ENCODE assay signal across 16 cellular contexts in genomic region chr2:118145806-118146205, GRCh38. TPM values are rescaled to one million over a fixed set of nuclear protein-coding genes. Genes with fewer than 3 reads are reported as not detected.
DNase-seq lines count a peak whose midpoint lies in the region; ATAC-seq and TF ChIP-seq lines count a peak whose summit lies in the region.
"Had no signal": no experiment of that assay in that cellular context is flagged by ENCODE, and none has a peak within 500 bp of the region (broad histone marks: within the 10 kb centered on the region; RNA-seq: fewer than 3 reads in every experiment).

No MANE protein-coding gene starts in this region.

- dilution Hi-C loops in mammary epithelial cell (cut with HindIII; ENCODE audit: low sequenced_read_pairs), result no loop called here

- H3K4me3 ChIP-seq in mammary epithelial cell (replicated peaks in 1 of 3; ENCODE audit: insufficient read depth in 1 of 3, low read depth in 2 of 3, low read length in 3 of 3) (no peak overlapping the region), esophagus muscularis mucosa (no peak overlapping the region), liver (ENCODE audit: low read depth in 1 of 3, low read length in 3 of 3) (peak overlapping the region; percentile 3 to 41 (median 13)), BE2C (ENCODE audit: low read depth, low read length) (no peak overlapping the region)
- no peak overlapping the region for H3K4me3 ChIP-seq in CD8-positive, alpha-beta T cell (ENCODE audit: low read depth, low read length)
- H3K4me3 ChIP-seq: BLaER1 treated with 17β-estradiol and CSF1 and Interleukin-3, amounts not matched to agents 10 nM and 100 nM; GM23248 had no signal

- H3K4me1 ChIP-seq in mammary epithelial cell (ENCODE audit: insufficient read depth, low read length) (peaks cover 4% of the 10 kb centered on the region), esophagus muscularis mucosa (no peaks in the 10 kb centered on the region), liver (ENCODE audit: control insufficient read depth in 4 of 4, insufficient read depth in 4 of 4, low read length in 3 of 4) (peaks cover 0 to 31% (median 7%) of the 10 kb centered on the region in 4 donors), BE2C (no peaks in the 10 kb centered on the region)
- no peaks in the 10 kb centered on the region for H3K4me1 ChIP-seq in CD8-positive, alpha-beta T cell (ENCODE audit: insufficient read depth, low read length)
- H3K4me1 ChIP-seq: BLaER1 treated with 17β-estradiol and CSF1 and Interleukin-3, amounts not matched to agents 10 nM and 100 nM had no signal

- no peaks in the 10 kb centered on the region for H3K27me3 Mint-ChIP-seq in MCF 10A (ENCODE audit: insufficient read depth, unreplicated experiment)
- H3K27me3 Mint-ChIP-seq in CD8-positive, alpha-beta T cell (ENCODE audit: low read depth), result peaks cover 16% of the 10 kb centered on the region

- peak overlapping the region; percentile 3 for H2AFZ ChIP-seq in mammary epithelial cell (ENCODE audit: low read depth, low read length)
- H2AFZ ChIP-seq: GM23248 had no signal

- H3K79me2 ChIP-seq in mammary epithelial cell (ENCODE audit: insufficient read depth, low read length), result no peaks in the 10 kb centered on the region

- no peaks in the 10 kb centered on the region for H3K9me3 ChIP-seq in mammary epithelial cell (replicated peaks; ENCODE audit: insufficient read depth, low read length)
- no peaks in the 10 kb centered on the region for H3K9me3 ChIP-seq in esophagus muscularis mucosa
- H3K9me3 ChIP-seq in liver (ENCODE audit: control insufficient read depth in 4 of 4, low read length in 3 of 4), result no peaks in the 10 kb centered on the region
- H3K9me3 ChIP-seq in CD8-positive, alpha-beta T cell (ENCODE audit: low read length), result no peaks in the 10 kb centered on the region
- no peaks in the 10 kb centered on the region for H3K9me3 ChIP-seq in BE2C

- no peak overlapping the region for H3K4me3 Mint-ChIP-seq in MCF 10A (ENCODE audit: unreplicated experiment)
- H3K4me3 Mint-ChIP-seq in CD8-positive, alpha-beta T cell, result no peak overlapping the region
- H3K4me3 Mint-ChIP-seq: CD4-positive, CD25-positive, alpha-beta regulatory T cell had no signal

- no peaks in the 10 kb centered on the region for H3K4me1 Mint-ChIP-seq in MCF 10A (ENCODE audit: insufficient read depth, unreplicated experiment)
- no peaks in the 10 kb centered on the region for H3K4me1 Mint-ChIP-seq in CD8-positive, alpha-beta T cell (ENCODE audit: low read depth)

- 89% methylated on average over 6 of the region's 6 CpGs for WGBS in mammary epithelial cell (ENCODE audit: low coverage, missing lambda C conversion rate)
- 80% methylated on average over 6 of the region's 6 CpGs for WGBS in esophagus muscularis mucosa
- 62% methylated on average over 6 of the region's 6 CpGs for WGBS in liver

- in situ Hi-C loops in mammary epithelial cell (cut with MboI; ENCODE audit: low sequenced_read_pairs in 2 of 2), result no loop called here

- CTCF ChIA-PET in mammary epithelial cell (lab: Charles Lee; ENCODE audit: low non-redundant PET) (no interaction called here), MCF 10A (lab: Yijun Ruan, JAX) (interaction anchor here (0.7 to 1.5 kb wide), 3 partner anchors 24 to 99 kb away, joined by 3 to 5 read pairs (median 4); no protein-coding TSS in a partner anchor)
- CTCF ChIA-PET in CD8-positive, alpha-beta T cell (lab: Charles Lee), result interaction anchor here (0.8 kb wide), 1 partner anchor 100 kb away, joined by 3 read pairs; no protein-coding TSS in a partner anchor

- intact Hi-C loops in mammary epithelial cell (cut with micrococcal nuclease) (no loop called here), MCF 10A (cut with micrococcal nuclease) (no loop called here), esophagus muscularis mucosa (cut with DNase I) (no loop called here)
- intact Hi-C loops in CD8-positive, alpha-beta T cell (cut with DNase I, micrococcal nuclease), result no loop called here

- TF ChIP-seq CTCF in mammary epithelial cell (conservative IDR thresholded peaks at IDR 0.05 in 1 of 2, IDR thresholded peaks at IDR 0.05 in 1 of 2; ENCODE audit: extremely low read depth in 1 of 2, insufficient read depth in 1 of 2, low read depth in 1 of 2, low read length in 2 of 2), result no peak
- no peak for TF ChIP-seq CTCF in MCF 10A (IDR thresholded peaks at IDR 0.05; ENCODE audit: unreplicated experiment)
- TF ChIP-seq CTCF in esophagus muscularis mucosa (IDR thresholded peaks at IDR 0.05), result no peak
- TF ChIP-seq CTCF in liver (IDR thresholded peaks at IDR 0.05; ENCODE audit: low read depth, low read length, missing input control), result no peak
- no peak for TF ChIP-seq CTCF in CD8-positive, alpha-beta T cell (IDR thresholded peaks at IDR 0.05)
- no peak for TF ChIP-seq CTCF in BE2C (IDR thresholded peaks at IDR 0.05; ENCODE audit: low read depth, low read length)

- DNase-seq in mammary epithelial cell (no peak), MCF 10A (ENCODE audit: unreplicated experiment) (no peak), esophagus muscularis mucosa (ENCODE audit: extremely low spot score) (peak; percentile 89), NCI-H1092 treated with DMSO at 0.1 percent for 48 hours (lab: John Stamatoyannopoulos, UW) (no peak), BE2C (no peak)
- DNase-seq in CD8-positive, alpha-beta T cell, result no peak
- DNase-seq: 8988T; AML-193; Calu3; CD4-positive, CD25-positive, alpha-beta regulatory T cell; DMS 273 treated with DMSO at 0.1 percent for 48 hours; GM23248; H7 had no signal

- H3K9me3 Mint-ChIP-seq in MCF 10A (ENCODE audit: unreplicated experiment), result no peaks in the 10 kb centered on the region
- no peaks in the 10 kb centered on the region for H3K9me3 Mint-ChIP-seq in CD8-positive, alpha-beta T cell

- H4K20me1 ChIP-seq in mammary epithelial cell (ENCODE audit: insufficient read depth, low read length), result no peaks in the 10 kb centered on the region
- H4K20me1 ChIP-seq: BLaER1 treated with 17β-estradiol and CSF1 and Interleukin-3, amounts not matched to agents 10 nM and 100 nM had no signal

- no peaks in the 10 kb centered on the region for H3K36me3 Mint-ChIP-seq in MCF 10A (ENCODE audit: insufficient read depth, unreplicated experiment)
- no peaks in the 10 kb centered on the region for H3K36me3 Mint-ChIP-seq in CD8-positive, alpha-beta T cell
- H3K36me3 Mint-ChIP-seq: CD4-positive, CD25-positive, alpha-beta regulatory T cell had no signal

- no peak for ATAC-seq in CD8-positive, alpha-beta T cell

- no peaks in the 10 kb centered on the region for H3K27me3 ChIP-seq in mammary epithelial cell (ENCODE audit: insufficient read depth, low read length)
- no peaks in the 10 kb centered on the region for H3K27me3 ChIP-seq in esophagus muscularis mucosa
- no peaks in the 10 kb centered on the region for H3K27me3 ChIP-seq in liver (ENCODE audit: control insufficient read depth in 4 of 4, insufficient read depth in 4 of 4, low read length in 3 of 4)
- H3K27me3 ChIP-seq in CD8-positive, alpha-beta T cell (ENCODE audit: insufficient read depth, low read length), result no peaks in the 10 kb centered on the region
- H3K27me3 ChIP-seq in BE2C, result no peaks in the 10 kb centered on the region
- H3K27me3 ChIP-seq: BLaER1 treated with 17β-estradiol and CSF1 and Interleukin-3, amounts not matched to agents 10 nM and 100 nM had no signal

- no peak overlapping the region for H3K27ac ChIP-seq in mammary epithelial cell (ENCODE audit: insufficient read depth, low read depth, low read length)
- H3K27ac ChIP-seq in esophagus muscularis mucosa (replicated peaks in 1 of 4), result no peak overlapping the region
- peak overlapping the region; percentile 82 to 94 for H3K27ac ChIP-seq in liver (ENCODE audit: low read depth in 1 of 2, low read length in 2 of 2)
- no peak overlapping the region for H3K27ac ChIP-seq in CD8-positive, alpha-beta T cell (ENCODE audit: low read depth, low read length)
- H3K27ac ChIP-seq: BLaER1 treated with 17β-estradiol and CSF1 and Interleukin-3, amounts not matched to agents 10 nM and 100 nM; GM23248; HL-60 had no signal

- no TSS peak for BruUV-seq in mammary epithelial cell (replicated peaks; lab: Mats Ljungman, UMichigan)
- BruUV-seq in MCF 10A (replicated peaks; lab: Mats Ljungman, UMichigan), result no TSS peak

- H3K9ac ChIP-seq in mammary epithelial cell (ENCODE audit: insufficient read depth, low read length) (no peak overlapping the region), liver (ENCODE audit: low read depth in 1 of 2, low read length in 2 of 2) (peak overlapping the region; percentile 21 to 79)
- H3K9ac ChIP-seq: BLaER1 treated with 17β-estradiol and CSF1 and Interleukin-3, amounts not matched to agents 10 nM and 100 nM; GM23248 had no signal

- no peak overlapping the region for H3K27ac Mint-ChIP-seq in MCF 10A (ENCODE audit: low read depth, unreplicated experiment)
- H3K27ac Mint-ChIP-seq in CD8-positive, alpha-beta T cell, result no peak overlapping the region
- H3K27ac Mint-ChIP-seq: CD4-positive, CD25-positive, alpha-beta regulatory T cell had no signal

- no peak overlapping the region for H3K4me2 ChIP-seq in mammary epithelial cell (ENCODE audit: insufficient read depth, low read depth, low read length)
- H3K4me2 ChIP-seq: BLaER1 treated with 17β-estradiol and CSF1 and Interleukin-3, amounts not matched to agents 10 nM and 100 nM had no signal

- TF ChIP-seq POLR2A in esophagus muscularis mucosa (IDR thresholded peaks at IDR 0.05; ENCODE audit: low read depth), result no peak

- no peaks in the 10 kb centered on the region for H3K36me3 ChIP-seq in mammary epithelial cell (ENCODE audit: insufficient read depth, low read length)
- H3K36me3 ChIP-seq in esophagus muscularis mucosa, result no peaks in the 10 kb centered on the region
- H3K36me3 ChIP-seq in liver (ENCODE audit: control insufficient read depth in 4 of 4, insufficient read depth in 3 of 4, low read depth in 1 of 4, low read length in 3 of 4), result no peaks in the 10 kb centered on the region
- H3K36me3 ChIP-seq in CD8-positive, alpha-beta T cell (ENCODE audit: insufficient read depth, low read length), result no peaks in the 10 kb centered on the region
- H3K36me3 ChIP-seq in BE2C, result no peaks in the 10 kb centered on the region
- H3K36me3 ChIP-seq: BLaER1 treated with 17β-estradiol and CSF1 and Interleukin-3, amounts not matched to agents 10 nM and 100 nM had no signal

- POLR2A ChIA-PET in MCF 10A (lab: Yijun Ruan, JAX), result interaction anchor here (0.7 kb wide), 1 partner anchor 77 kb away, joined by 3 read pairs; no protein-coding TSS in a partner anchor
- POLR2A ChIA-PET in CD8-positive, alpha-beta T cell (lab: Charles Lee), result no interaction called here

- TF ChIP-seq RAD21 in liver (IDR thresholded peaks at IDR 0.05), result no peak

- no peak for TF ChIP-seq EP300 in esophagus muscularis mucosa (IDR thresholded peaks at IDR 0.05)

TF ChIP-seq in liver, 16 proteins besides CTCF, POLR2A, EP300 and RAD21 (continues in another document):
- TF ChIP-seq FOXA1 (IDR thresholded peaks at IDR 0.05) (no peak), HNF4A (conservative IDR thresholded peaks at IDR 0.05) (no peak)

RNA-seq across cellular contexts. Expression of gene INSIG2, which starts 57.5 kb away (rescaled TPM):
- total RNA-seq in mammary epithelial cell, result 10 to 100 TPM; 10.5 to 19.8 TPM
- 17.6 TPM for polyA plus RNA-seq in mammary epithelial cell
- polyA minus RNA-seq in mammary epithelial cell, result 59.3 TPM
- total RNA-seq in MCF 10A (2022), result 15.0 and 28.4 TPM in 2 replicates
- total RNA-seq in esophagus muscularis mucosa, result 10 to 100 TPM in 3 of 4 donors, 1 to 10 TPM in 1; 9.4 to 18.4 (median 13.5) TPM
- 10 to 100 TPM; 11.3 to 16.6 TPM for total RNA-seq in liver
- polyA plus RNA-seq in liver, result 10 to 100 TPM; 14.7 to 18.5 TPM
- total RNA-seq in CD8-positive, alpha-beta T cell, result 10 to 100 TPM; 10.9 to 11.8 TPM
- 3.4 TPM for polyA plus RNA-seq in BE2C (2012; ENCODE audit: insufficient read depth, insufficient read length, low read depth)

Comparison
In these comparisons a context has a peak if more than half of its experiments do, and no peak if none do; other contexts are left out.
1. H3K27ac ChIP-seq: peak in liver (2 of 2); none in mammary epithelial cell (single experiment), esophagus muscularis mucosa (0 of 4) and CD8-positive, alpha-beta T cell (single experiment).
2. H3K4me3 ChIP-seq: peak in liver (3 of 3); none in mammary epithelial cell (0 of 3), esophagus muscularis mucosa (0 of 4), CD8-positive, alpha-beta T cell (single experiment) and BE2C (single experiment).